Comparison of ENCODE assay signal across 29 cellular contexts in genomic region chr5:7741415-7742065, GRCh38.
"Had no signal": no experiment of that assay in that cellular context is flagged by ENCODE, and none has a peak within 500 bp of the region (broad histone marks: within the 10 kb centered on the region; RNA-seq: fewer than 3 reads in every experiment).

No MANE protein-coding gene starts in this region.

- H3K36me3 Mint-ChIP-seq: activated CD8-positive, alpha-beta memory T cell treated with anti-CD3 and anti-CD28 coated beads, Interleukin-2, amount 10 ng/mL, durations not matched to agents 7 days and 5 days; activated naive CD8-positive, alpha-beta T cell treated with anti-CD3 and anti-CD28 coated beads for 36 hours had no signal

- H3K27ac Mint-ChIP-seq: activated CD4-positive, alpha-beta memory T cell treated with anti-CD3 and anti-CD28 coated beads, Interleukin-2, amount 10 ng/mL, durations not matched to agents 7 days and 5 days; activated CD8-positive, alpha-beta memory T cell treated with anti-CD3 and anti-CD28 coated beads, Interleukin-2, amount 10 ng/mL, durations not matched to agents 7 days and 5 days; activated naive CD8-positive, alpha-beta T cell treated with anti-CD3 and anti-CD28 coated beads for 36 hours had no signal

- H3K27ac ChIP-seq: brain microvascular endothelial cell, WERI-Rb-1 had no signal

- H3K27me3 ChIP-seq: brain microvascular endothelial cell had no signal

- H3K27me3 Mint-ChIP-seq: activated CD8-positive, alpha-beta memory T cell treated with anti-CD3 and anti-CD28 coated beads, Interleukin-2, amount 10 ng/mL, durations not matched to agents 7 days and 5 days; central memory CD8-positive, alpha-beta T cell had no signal

- H3K36me3 ChIP-seq: brain microvascular endothelial cell had no signal

- H3K4me3 Mint-ChIP-seq: activated CD4-positive, alpha-beta memory T cell treated with anti-CD3 and anti-CD28 coated beads, Interleukin-2, amount 10 ng/mL, durations not matched to agents 7 days and 5 days; activated CD8-positive, alpha-beta memory T cell treated with anti-CD3 and anti-CD28 coated beads, Interleukin-2, amount 10 ng/mL, durations not matched to agents 7 days and 5 days; activated naive CD8-positive, alpha-beta T cell treated with anti-CD3 and anti-CD28 coated beads for 36 hours; central memory CD8-positive, alpha-beta T cell had no signal

- H3K4me1 Mint-ChIP-seq: activated CD4-positive, alpha-beta memory T cell treated with anti-CD3 and anti-CD28 coated beads, Interleukin-2, amount 10 ng/mL, durations not matched to agents 7 days and 5 days; activated CD8-positive, alpha-beta memory T cell treated with anti-CD3 and anti-CD28 coated beads, Interleukin-2, amount 10 ng/mL, durations not matched to agents 7 days and 5 days; activated naive CD8-positive, alpha-beta T cell treated with anti-CD3 and anti-CD28 coated beads for 36 hours; central memory CD8-positive, alpha-beta T cell had no signal

- DNase-seq: activated CD4-positive, alpha-beta memory T cell treated with anti-CD3 and anti-CD28 coated beads, Interleukin-2, amount 10 ng/mL, durations not matched to agents 7 days and 5 days; activated CD4-positive, alpha-beta T cell treated with anti-CD3 and anti-CD28 coated beads for 1 hour; activated CD4-positive, alpha-beta T cell treated with anti-CD3 and anti-CD28 coated beads for 48 hours; activated CD4-positive, CD25-positive, alpha-beta regulatory T cell; activated CD8-positive, alpha-beta memory T cell treated with anti-CD3 and anti-CD28 coated beads for 24 hours; activated CD8-positive, alpha-beta memory T cell treated with anti-CD3 and anti-CD28 coated beads, Interleukin-2, amount 10 ng/mL, durations not matched to agents 7 days and 5 days; activated CD8-positive, alpha-beta memory T cell treated with anti-CD3 and anti-CD28 coated beads, Interleukin-2, amount 50 U/mL, for 48 hours; activated effector memory CD4-positive, alpha-beta T cell treated with Interleukin-2 at 50 U/mL for 16 hours; activated naive CD4-positive, alpha-beta T cell treated with anti-CD3 and anti-CD28 coated beads, Interleukin-2, amount 50 U/mL, for 16 hours; activated naive CD8-positive, alpha-beta T cell treated with anti-CD3 and anti-CD28 coated beads for 36 hours; activated T-cell treated with anti-CD3 and anti-CD28 coated beads, Interleukin-2, amount 50 U/mL, for 48 hours; amniotic stem cell; aorta; brain microvascular endothelial cell; NCI-H1092 treated with DMSO at 0.1 percent for 48 hours; NCI-H1417; NCI-H146; NCI-H187; NCI-H2029 treated with DMSO at 0.1 percent for 48 hours; NCI-H2107; NCI-H2171; NCI-H510A; NCI-H526; NCI-H748 treated with DMSO at 0.1 percent for 48 hours; Right ventricle myocardium superior; SW 1271; T-helper 1 cell; WERI-Rb-1 had no signal

- H3K9me3 Mint-ChIP-seq: activated CD4-positive, alpha-beta memory T cell treated with anti-CD3 and anti-CD28 coated beads, Interleukin-2, amount 10 ng/mL, durations not matched to agents 7 days and 5 days; activated naive CD8-positive, alpha-beta T cell treated with anti-CD3 and anti-CD28 coated beads for 36 hours; central memory CD8-positive, alpha-beta T cell had no signal

- ATAC-seq: activated CD8-positive, alpha-beta memory T cell treated with anti-CD3 and anti-CD28 coated beads, Interleukin-2, amount 10 ng/mL, durations not matched to agents 7 days and 5 days had no signal
